In the genomic region with DNA sequence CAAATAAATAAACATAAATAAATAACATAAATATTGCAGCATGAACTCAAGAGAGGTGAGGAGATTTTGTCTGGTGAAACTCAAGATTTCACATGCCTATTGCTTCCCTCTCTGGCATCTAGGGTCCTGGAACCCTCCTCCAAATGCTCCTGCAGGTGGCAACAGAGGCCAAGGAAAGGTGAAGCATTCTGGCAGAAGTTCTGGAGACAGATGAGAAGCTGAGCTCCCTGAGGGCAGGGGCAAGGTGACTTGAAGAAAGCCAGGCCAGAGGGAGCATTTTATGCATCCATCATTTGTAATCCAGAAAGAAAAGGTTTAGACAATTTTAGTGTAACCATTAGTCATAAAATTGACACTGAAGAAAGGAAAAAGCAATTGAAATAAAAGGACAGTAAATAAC, we compare ENCODE assay signal across 8 cellular contexts.
A peak's percentile ranks its signal among the peaks of the same experiment; 100 is the strongest.
DNase-seq lines count a peak whose midpoint lies in the region; ATAC-seq, FAIRE-seq and TF ChIP-seq lines count a peak whose summit lies in the region.

No MANE protein-coding gene starts in this region.

- intact Hi-C loops in A673 (cut with micrococcal nuclease; ENCODE audit: unreplicated experiment) = loop anchor here (1.0 to 5.0 kb wide), 2 partner anchors 368 to 551 kb away; no protein-coding TSS in a partner anchor

- DNase-seq in A673 (ENCODE audit: low spot score) (peak; percentile 71), NCI-H2081 (lab: John Stamatoyannopoulos, UW) (peak; percentile 48 to 65), WERI-Rb-1 (peak; percentile 77), dermis blood vessel endothelial cell (peak; percentile 61), RCC 7860 (ENCODE audit: low spot score) (no peak)
- DNase-seq in natural killer cell treated with Interleukin-12 subunit alpha and Interleukin-12 subunit beta and Interleukin-15 and Interleukin-18, amount 100 ng/mL, for 72 hours (ENCODE audit: low spot score) = no peak

- ATAC-seq in natural killer cell treated with Interleukin-12 subunit alpha and Interleukin-12 subunit beta and Interleukin-15 and Interleukin-18, amount 100 ng/mL, for 72 hours = no peak
- no peak for ATAC-seq in GM18867 (IDR thresholded peaks at IDR 0.05; ENCODE audit: unreplicated experiment)

- H3K4me3 Mint-ChIP-seq in natural killer cell treated with Interleukin-12 subunit alpha and Interleukin-12 subunit beta and Interleukin-15 and Interleukin-18, amount 100 ng/mL, for 72 hours = no peak overlapping the region

- no peaks in the 10 kb centered on the region for H3K9me3 Mint-ChIP-seq in natural killer cell treated with Interleukin-12 subunit alpha and Interleukin-12 subunit beta and Interleukin-15 and Interleukin-18, amount 100 ng/mL, for 72 hours

- H3K27ac ChIP-seq in A673 (ENCODE audit: low read depth, low read length, poor library complexity, severe bottlenecking) (no peak overlapping the region), WERI-Rb-1 (no peak overlapping the region)

- peak; percentile 72 for TF ChIP-seq CTCF in A673 (conservative IDR thresholded peaks at IDR 0.05; ENCODE audit: low read depth, low read length)
- peak; percentile 69 for TF ChIP-seq CTCF in GM12874 (IDR thresholded peaks at IDR 0.05; ENCODE audit: insufficient read depth, low read depth, low read length)
- peak; percentile 79 for TF ChIP-seq CTCF in WERI-Rb-1 (IDR thresholded peaks at IDR 0.05; ENCODE audit: low read depth, low read length)

- H3K4me1 ChIP-seq in A673 (ENCODE audit: insufficient read depth, low read length, poor library complexity, severe bottlenecking) = peaks cover 4% of the 10 kb centered on the region

- H3K36me3 Mint-ChIP-seq in natural killer cell treated with Interleukin-12 subunit alpha and Interleukin-12 subunit beta and Interleukin-15 and Interleukin-18, amount 100 ng/mL, for 72 hours = no peaks in the 10 kb centered on the region

- no peak for FAIRE-seq in RCC 7860 (lab: Jason Lieb, UNC)

- BruUV-seq in A673 (replicated peaks; lab: Mats Ljungman, UMichigan) = no TSS peak

- H3K27ac Mint-ChIP-seq in natural killer cell treated with Interleukin-12 subunit alpha and Interleukin-12 subunit beta and Interleukin-15 and Interleukin-18, amount 100 ng/mL, for 72 hours = peak overlapping the region; percentile 70 to 93

- peaks cover 34 to 37% of the 10 kb centered on the region in 2 donors for H3K4me1 Mint-ChIP-seq in natural killer cell treated with Interleukin-12 subunit alpha and Interleukin-12 subunit beta and Interleukin-15 and Interleukin-18, amount 100 ng/mL, for 72 hours (ENCODE audit: low read depth in 2 of 2)

- H3K36me3 ChIP-seq in A673 (ENCODE audit: insufficient read depth, low read length, poor library complexity, severe bottlenecking) = no peaks in the 10 kb centered on the region
- H3K36me3 ChIP-seq in WERI-Rb-1 = no peaks in the 10 kb centered on the region

- POLR2A ChIA-PET in A673 (lab: Charles Lee; ENCODE audit: low non-redundant PET) = no interaction called here

- H3K9me3 ChIP-seq in A673 (ENCODE audit: low read depth, low read length, poor library complexity, severe bottlenecking) = no peaks in the 10 kb centered on the region
- H3K9me3 ChIP-seq in WERI-Rb-1 (ENCODE audit: severe bottlenecking) = peaks cover 3% of the 10 kb centered on the region

- H3K27me3 ChIP-seq in A673 (replicated peaks; ENCODE audit: insufficient read depth, low read depth, low read length, poor library complexity) (no peaks in the 10 kb centered on the region), WERI-Rb-1 (ENCODE audit: insufficient read depth, low read depth, severe bottlenecking) (no peaks in the 10 kb centered on the region)

- CTCF ChIA-PET in A673 (lab: Charles Lee) = interaction anchor here (0.6 to 4.4 kb wide), 3 partner anchors 403 to 555 kb away, joined by 3 to 38 read pairs (median 5); no protein-coding TSS in a partner anchor

- H3K27me3 Mint-ChIP-seq in natural killer cell treated with Interleukin-12 subunit alpha and Interleukin-12 subunit beta and Interleukin-15 and Interleukin-18, amount 100 ng/mL, for 72 hours = no peaks in the 10 kb centered on the region

- no peak overlapping the region for H3K4me3 ChIP-seq in A673 (ENCODE audit: low read depth, low read length, poor library complexity, severe bottlenecking)
- H3K4me3 ChIP-seq in WERI-Rb-1 (ENCODE audit: low read depth, low read length) = no peak overlapping the region

Comparison
In these comparisons a context has a peak if more than half of its experiments do, and no peak if none do; other contexts are left out.
1. DNase-seq: peak in A673 (single experiment), NCI-H2081 (2 of 2), WERI-Rb-1 (single experiment) and dermis blood vessel endothelial cell (single experiment); none in natural killer cell treated with Interleukin-12 subunit alpha and Interleukin-12 subunit beta and Interleukin-15 and Interleukin-18, amount 100 ng/mL, for 72 hours (single experiment) and RCC 7860 (single experiment).
2. Peak in every context shown above with its lines, with median percentiles within 50 percentile points of each other: CTCF ChIP-seq.